1 cellular context compared by ENCODE assay signal in the genomic region with DNA sequence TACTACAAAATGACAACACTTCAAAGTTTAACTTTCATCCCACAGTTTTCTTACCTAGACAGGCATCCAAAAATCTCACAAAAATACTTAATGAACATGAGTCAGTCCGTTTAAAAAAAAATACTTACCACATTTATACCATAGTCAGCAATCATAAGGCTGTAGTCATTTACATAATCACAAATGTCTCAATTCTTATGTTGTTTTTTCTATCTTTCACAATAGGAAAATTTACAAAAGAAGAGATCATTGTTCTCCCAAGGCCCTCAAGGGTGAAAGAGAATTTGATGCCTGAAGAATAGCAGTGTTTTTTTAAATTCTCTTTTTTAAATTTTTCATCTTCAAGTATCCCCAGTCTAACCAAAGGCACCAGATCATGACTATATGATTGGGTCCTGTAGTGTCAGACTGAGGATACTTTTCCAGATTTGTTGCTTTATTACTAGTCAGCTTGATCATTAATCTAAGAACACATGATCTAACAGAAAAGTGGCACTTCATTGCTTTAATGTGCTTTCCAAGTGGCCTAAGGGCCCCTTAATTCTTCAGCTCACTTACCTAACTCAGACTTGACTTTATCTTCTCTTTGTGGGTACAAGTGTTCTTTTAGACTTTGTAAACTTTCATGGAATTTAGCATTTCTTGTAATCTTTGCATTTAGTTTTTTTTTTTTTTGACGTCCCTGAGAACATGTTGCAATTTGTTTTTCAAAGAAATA.
TF ChIP-seq lines count a peak whose summit lies in the region.

No MANE protein-coding gene starts in this region.

TF ChIP-seq in HepG2, 621 proteins besides CTCF, POLR2A, EP300 and RAD21:
- TF ChIP-seq ZBTB21 (CRISPR knock-in tag; IDR thresholded peaks at IDR 0.05): no peak
- peak; percentile 33; the same call in 1 of the 2 replicates for TF ChIP-seq MAFF (IDR thresholded peaks at IDR 0.05; ENCODE audit: low read depth, low read length)
- peak; percentile 9 to 67; a peak in 2 of 4 replicates for TF ChIP-seq MAFK (conservative IDR thresholded peaks at IDR 0.05 in 1 of 2, IDR thresholded peaks at IDR 0.05 in 1 of 2; ENCODE audit: low read length in 2 of 2)
